Comparison of ENCODE assay signal across 8 cellular contexts in the genomic region with DNA sequence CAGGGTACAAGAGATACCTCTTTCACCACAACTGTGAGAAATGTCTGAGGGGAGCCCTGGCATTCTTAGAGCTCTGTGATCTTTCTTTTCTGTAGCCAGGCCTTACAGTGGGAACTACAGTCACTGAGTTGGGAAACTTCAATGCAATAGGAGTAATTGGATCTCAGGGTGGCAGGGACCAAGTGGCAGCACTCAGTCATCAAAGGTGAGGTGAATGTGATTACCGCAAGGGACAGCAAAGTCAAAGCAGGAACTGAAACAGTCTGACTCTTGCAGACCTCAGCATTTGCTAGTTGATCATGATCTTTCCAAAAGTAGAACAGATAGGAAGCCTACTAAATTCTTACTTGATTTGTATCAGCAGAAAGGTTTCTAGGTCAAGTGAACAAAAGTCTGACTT. TPM values are rescaled to one million over a fixed set of nuclear protein-coding genes. Genes with fewer than 3 reads are reported as not detected.
A peak's percentile ranks its signal among the peaks of the same experiment; 100 is the strongest.
DNase-seq lines count a peak whose midpoint lies in the region; ATAC-seq lines count a peak whose summit lies in the region.
"Had no signal": no experiment of that assay in that cellular context is flagged by ENCODE, and none has a peak within 500 bp of the region (broad histone marks: within the 10 kb centered on the region; RNA-seq: fewer than 3 reads in every experiment).

No MANE protein-coding gene starts in this region.

- no peaks in the 10 kb centered on the region for H3K9me3 Mint-ChIP-seq in memory B cell
- peaks cover 0 to 3% (median 0%) of the 10 kb centered on the region in 9 donors for H3K9me3 Mint-ChIP-seq in naive thymus-derived CD8-positive, alpha-beta T cell

- peaks cover 12% of the 10 kb centered on the region for H3K4me1 Mint-ChIP-seq in memory B cell
- peaks cover 0 to 6% (median 3%) of the 10 kb centered on the region in 4 donors for H3K4me1 Mint-ChIP-seq in naive thymus-derived CD8-positive, alpha-beta T cell

- H3K27ac Mint-ChIP-seq in memory B cell = no peak overlapping the region
- H3K27ac Mint-ChIP-seq in naive thymus-derived CD8-positive, alpha-beta T cell = no peak overlapping the region

- POLR2A ChIA-PET in naive thymus-derived CD8-positive, alpha-beta T cell (lab: Charles Lee) = no interaction called here

- no peaks in the 10 kb centered on the region for H3K36me3 Mint-ChIP-seq in memory B cell
- no peaks in the 10 kb centered on the region for H3K36me3 Mint-ChIP-seq in naive thymus-derived CD8-positive, alpha-beta T cell

- DNase-seq in memory B cell (ENCODE audit: low spot score in 2 of 2) = peak in 1 of 2 donors; percentile 31
- DNase-seq in G401 (ENCODE audit: low spot score) = no peak
- DNase-seq in naive thymus-derived CD8-positive, alpha-beta T cell = no peak
- DNase-seq in GM19240 (ENCODE audit: insufficient read length, low spot score) = no peak
- DNase-seq: SJCRH30 had no signal

- in situ Hi-C loops in G401 (cut with HindIII; ENCODE audit: low sequenced_read_pairs) = no loop called here

- peak; percentile 74 for ATAC-seq in GM18858 (IDR thresholded peaks at IDR 0.05; ENCODE audit: unreplicated experiment)
- ATAC-seq in GM21528 (IDR thresholded peaks at IDR 0.05; ENCODE audit: low FRiP score, unreplicated experiment) = peak; percentile 77
- ATAC-seq in HG03521 (IDR thresholded peaks at IDR 0.05; ENCODE audit: unreplicated experiment) = peak; percentile 79
- ATAC-seq in memory B cell (ENCODE audit: low read depth) = peak; percentile 99
- ATAC-seq in naive thymus-derived CD8-positive, alpha-beta T cell = no peak

- no peak overlapping the region for H3K4me3 Mint-ChIP-seq in memory B cell
- no peak overlapping the region for H3K4me3 Mint-ChIP-seq in naive thymus-derived CD8-positive, alpha-beta T cell

- peaks cover 3% of the 10 kb centered on the region for H3K27me3 Mint-ChIP-seq in memory B cell
- H3K27me3 Mint-ChIP-seq in naive thymus-derived CD8-positive, alpha-beta T cell = peaks cover 0 to 8% (median 0%) of the 10 kb centered on the region in 5 donors

RNA-seq across cellular contexts. Expression of gene MCF2L2, which starts 7.3 kb away (rescaled TPM):
- 0.31 and 2.6 TPM in 2 replicates for total RNA-seq in G401 (2014; rRNA removed; shearing (Covaris generic))
- total RNA-seq in naive thymus-derived CD8-positive, alpha-beta T cell = 1 to 10 TPM; 1.3 to 2.5 TPM
- polyA plus RNA-seq in naive thymus-derived CD8-positive, alpha-beta T cell = under 1 TPM; 0.06 to 0.17 (median 0.14) TPM

Comparison
In these comparisons a context has a peak if more than half of its experiments do, and no peak if none do; other contexts are left out.
1. ATAC-seq: peak in GM18858 (single experiment), GM21528 (single experiment), HG03521 (single experiment) and memory B cell (single experiment); none in naive thymus-derived CD8-positive, alpha-beta T cell (0 of 2).